In the genomic region with DNA sequence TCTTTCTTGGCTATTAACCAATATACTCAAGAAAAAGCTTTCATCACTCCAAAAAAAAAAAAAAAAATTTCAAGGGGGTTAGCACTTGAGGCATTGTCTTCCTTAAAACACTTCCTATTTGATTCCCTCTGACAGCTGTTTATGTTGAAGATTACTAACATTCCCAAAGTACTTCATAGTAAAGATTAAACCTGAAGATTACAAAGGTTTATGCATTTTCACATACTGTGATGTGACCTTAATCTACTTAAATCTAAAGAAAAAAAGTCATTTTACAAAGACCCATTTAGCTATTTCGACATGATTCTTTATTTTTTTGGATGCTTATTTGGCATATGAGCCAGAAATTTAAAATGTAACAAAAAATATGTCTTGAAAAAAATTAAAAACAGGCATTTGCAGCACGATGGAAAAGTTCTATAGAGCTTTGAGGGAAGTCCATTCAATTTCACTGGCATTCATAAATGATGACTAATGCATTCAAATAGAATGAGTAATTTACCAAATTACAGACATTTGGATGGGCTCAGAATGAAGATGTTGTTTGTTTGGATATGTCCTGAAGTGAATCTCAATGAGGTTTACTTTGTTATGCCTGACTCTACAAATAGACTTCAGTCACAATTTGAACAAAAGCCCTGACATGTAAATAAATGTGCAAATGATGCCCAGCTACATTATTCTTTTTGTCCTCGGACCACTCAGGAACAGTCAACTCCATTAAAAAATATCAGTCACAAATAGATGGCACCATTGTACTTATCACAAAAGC, we compare ENCODE assay signal across 9 cellular contexts.
DNase-seq lines count a peak whose midpoint lies in the region; ATAC-seq and TF ChIP-seq lines count a peak whose summit lies in the region.
"Had no signal": no experiment of that assay in that cellular context is flagged by ENCODE, and none has a peak within 500 bp of the region (broad histone marks: within the 10 kb centered on the region; RNA-seq: fewer than 3 reads in every experiment).

No MANE protein-coding gene starts in this region.

- peaks cover 19% of the 10 kb centered on the region for H3K4me1 Mint-ChIP-seq in neural progenitor cell
- H3K4me1 Mint-ChIP-seq in activated naive CD4-positive, alpha-beta T cell treated with anti-CD3 and anti-CD28 coated beads, Interleukin-2, amount 10 ng/mL, durations not matched to agents 7 days and 5 days = no peaks in the 10 kb centered on the region
- H3K4me1 Mint-ChIP-seq: activated naive CD8-positive, alpha-beta T cell treated with anti-CD3 and anti-CD28 coated beads for 36 hours had no signal

- H3K9ac ChIP-seq in mammary epithelial cell (ENCODE audit: insufficient read depth, low read length) = no peak overlapping the region
- no peak overlapping the region for H3K9ac ChIP-seq in neural progenitor cell

- H3K36me3 ChIP-seq in mammary epithelial cell (ENCODE audit: insufficient read depth, low read length) (no peaks in the 10 kb centered on the region), neural progenitor cell (no peaks in the 10 kb centered on the region)

- H3K9me3 Mint-ChIP-seq in neural progenitor cell = peaks cover 11% of the 10 kb centered on the region
- H3K9me3 Mint-ChIP-seq in activated naive CD4-positive, alpha-beta T cell treated with anti-CD3 and anti-CD28 coated beads, Interleukin-2, amount 10 ng/mL, durations not matched to agents 7 days and 5 days = peaks cover 3% of the 10 kb centered on the region
- H3K9me3 Mint-ChIP-seq: activated naive CD8-positive, alpha-beta T cell treated with anti-CD3 and anti-CD28 coated beads for 36 hours had no signal

- H3K27me3 Mint-ChIP-seq in neural progenitor cell (ENCODE audit: insufficient read depth, low read depth) = no peaks in the 10 kb centered on the region
- H3K27me3 Mint-ChIP-seq in activated naive CD4-positive, alpha-beta T cell treated with anti-CD3 and anti-CD28 coated beads, Interleukin-2, amount 10 ng/mL, durations not matched to agents 7 days and 5 days = no peaks in the 10 kb centered on the region
- H3K27me3 Mint-ChIP-seq: activated naive CD8-positive, alpha-beta T cell treated with anti-CD3 and anti-CD28 coated beads for 36 hours had no signal

- peaks cover 7% of the 10 kb centered on the region for H3K36me3 Mint-ChIP-seq in neural progenitor cell
- H3K36me3 Mint-ChIP-seq in activated naive CD4-positive, alpha-beta T cell treated with anti-CD3 and anti-CD28 coated beads, Interleukin-2, amount 10 ng/mL, durations not matched to agents 7 days and 5 days = no peaks in the 10 kb centered on the region
- H3K36me3 Mint-ChIP-seq: activated naive CD8-positive, alpha-beta T cell treated with anti-CD3 and anti-CD28 coated beads for 36 hours had no signal

- H3K27me3 ChIP-seq in mammary epithelial cell (ENCODE audit: insufficient read depth, low read length) (no peaks in the 10 kb centered on the region), neural progenitor cell (no peaks in the 10 kb centered on the region)

- CTCF ChIA-PET in mammary epithelial cell (lab: Charles Lee; ENCODE audit: low non-redundant PET) = no interaction called here
- CTCF ChIA-PET in activated naive CD4-positive, alpha-beta T cell treated with anti-CD3 and anti-CD28 coated beads, Interleukin-2, amount 10 ng/mL, durations not matched to agents 7 days and 5 days (lab: Charles Lee) = no interaction called here

- peak overlapping the region; percentile 37 for H3K4me2 ChIP-seq in mammary epithelial cell (ENCODE audit: insufficient read depth, low read depth, low read length)
- H3K4me2 ChIP-seq in neural progenitor cell = no peak overlapping the region

- H3K4me1 ChIP-seq in mammary epithelial cell (ENCODE audit: insufficient read depth, low read length) (peaks cover 4% of the 10 kb centered on the region), neural progenitor cell (no peaks in the 10 kb centered on the region)

- WGBS in mammary epithelial cell (ENCODE audit: low coverage, missing lambda C conversion rate) = 28% methylated on average over 3 of the region's 3 CpGs

- H3K27ac Mint-ChIP-seq in neural progenitor cell = peak overlapping the region; percentile 13
- no peak overlapping the region for H3K27ac Mint-ChIP-seq in activated naive CD4-positive, alpha-beta T cell treated with anti-CD3 and anti-CD28 coated beads, Interleukin-2, amount 10 ng/mL, durations not matched to agents 7 days and 5 days
- H3K27ac Mint-ChIP-seq: activated naive CD8-positive, alpha-beta T cell treated with anti-CD3 and anti-CD28 coated beads for 36 hours had no signal

- H4K20me1 ChIP-seq in mammary epithelial cell (ENCODE audit: insufficient read depth, low read length) = no peaks in the 10 kb centered on the region
- H4K20me1 ChIP-seq in neural progenitor cell (ENCODE audit: low read depth) = no peaks in the 10 kb centered on the region

- no peak for ATAC-seq in GM19023 (IDR thresholded peaks at IDR 0.05; ENCODE audit: unreplicated experiment)

- no peaks in the 10 kb centered on the region for H3K9me3 ChIP-seq in mammary epithelial cell (replicated peaks; ENCODE audit: insufficient read depth, low read length)
- no peaks in the 10 kb centered on the region for H3K9me3 ChIP-seq in neural progenitor cell (ENCODE audit: low read depth)

- intact Hi-C loops in mammary epithelial cell (cut with micrococcal nuclease) = no loop called here

- no peak overlapping the region for H3K4me3 Mint-ChIP-seq in neural progenitor cell
- H3K4me3 Mint-ChIP-seq in activated naive CD4-positive, alpha-beta T cell treated with anti-CD3 and anti-CD28 coated beads, Interleukin-2, amount 10 ng/mL, durations not matched to agents 7 days and 5 days = no peak overlapping the region
- H3K4me3 Mint-ChIP-seq: activated naive CD8-positive, alpha-beta T cell treated with anti-CD3 and anti-CD28 coated beads for 36 hours had no signal

- DNase-seq in DMS79 treated with DMSO at 0.1 percent for 48 hours (lab: John Stamatoyannopoulos, UW) (peak; percentile 52), NCI-H2081 treated with DMSO at 0.1 percent for 48 hours (lab: John Stamatoyannopoulos, UW) (peak; percentile 63), mammary epithelial cell (peak; percentile 44), neural progenitor cell (ENCODE audit: low spot score) (no peak), DMS 273 (lab: John Stamatoyannopoulos, UW; ENCODE audit: unreplicated experiment) (no peak), KBM-7 (no peak)
- no peak for DNase-seq in activated naive CD4-positive, alpha-beta T cell treated with anti-CD3 and anti-CD28 coated beads, Interleukin-2, amount 10 ng/mL, durations not matched to agents 7 days and 5 days
- DNase-seq: activated naive CD8-positive, alpha-beta T cell treated with anti-CD3 and anti-CD28 coated beads for 36 hours had no signal

- H3K27ac ChIP-seq in mammary epithelial cell (ENCODE audit: insufficient read depth, low read depth, low read length) (no peak overlapping the region), neural progenitor cell (no peak overlapping the region)

- TF ChIP-seq CTCF in mammary epithelial cell (conservative IDR thresholded peaks at IDR 0.05 in 1 of 2, IDR thresholded peaks at IDR 0.05 in 1 of 2; ENCODE audit: extremely low read depth in 1 of 2, insufficient read depth in 1 of 2, low read depth in 1 of 2, low read length in 2 of 2) = no peak
- no peak for TF ChIP-seq CTCF in neural progenitor cell (IDR thresholded peaks at IDR 0.05)

- dilution Hi-C loops in mammary epithelial cell (cut with HindIII; ENCODE audit: low sequenced_read_pairs) = no loop called here

- H3F3A ChIP-seq in neural progenitor cell (ENCODE audit: low read depth) = no peaks in the 10 kb centered on the region

- H2AFZ ChIP-seq in mammary epithelial cell (ENCODE audit: low read depth, low read length) = no peak overlapping the region
- no peak overlapping the region for H2AFZ ChIP-seq in neural progenitor cell (replicated peaks)

- H3K79me2 ChIP-seq in mammary epithelial cell (ENCODE audit: insufficient read depth, low read length) (no peaks in the 10 kb centered on the region), neural progenitor cell (ENCODE audit: low read depth) (no peaks in the 10 kb centered on the region)

- BruUV-seq in mammary epithelial cell (replicated peaks; lab: Mats Ljungman, UMichigan) = no TSS peak

- in situ Hi-C loops in mammary epithelial cell (cut with MboI; ENCODE audit: low sequenced_read_pairs in 2 of 2) = no loop called here
- in situ Hi-C loops in KBM-7 (cut with MboI; ENCODE audit: low pct_unique_long_range_greater_than_20kb, low sequenced_read_pairs) = no loop called here

- no peak overlapping the region for H3K4me3 ChIP-seq in mammary epithelial cell (replicated peaks in 1 of 3; ENCODE audit: insufficient read depth in 1 of 3, low read depth in 2 of 3, low read length in 3 of 3)
- H3K4me3 ChIP-seq in neural progenitor cell = no peak overlapping the region

Comparison
In these comparisons a context has a peak if more than half of its experiments do, and no peak if none do; other contexts are left out.
1. DNase-seq: peak in DMS79 treated with DMSO at 0.1 percent for 48 hours (single experiment), NCI-H2081 treated with DMSO at 0.1 percent for 48 hours (single experiment) and mammary epithelial cell (single experiment); none in neural progenitor cell (single experiment), DMS 273 (single experiment), KBM-7 (single experiment) and activated naive CD4-positive, alpha-beta T cell treated with anti-CD3 and anti-CD28 coated beads, Interleukin-2, amount 10 ng/mL, durations not matched to agents 7 days and 5 days (single experiment).